ENCODE assay signal across 10 cellular contexts in the genomic region with DNA sequence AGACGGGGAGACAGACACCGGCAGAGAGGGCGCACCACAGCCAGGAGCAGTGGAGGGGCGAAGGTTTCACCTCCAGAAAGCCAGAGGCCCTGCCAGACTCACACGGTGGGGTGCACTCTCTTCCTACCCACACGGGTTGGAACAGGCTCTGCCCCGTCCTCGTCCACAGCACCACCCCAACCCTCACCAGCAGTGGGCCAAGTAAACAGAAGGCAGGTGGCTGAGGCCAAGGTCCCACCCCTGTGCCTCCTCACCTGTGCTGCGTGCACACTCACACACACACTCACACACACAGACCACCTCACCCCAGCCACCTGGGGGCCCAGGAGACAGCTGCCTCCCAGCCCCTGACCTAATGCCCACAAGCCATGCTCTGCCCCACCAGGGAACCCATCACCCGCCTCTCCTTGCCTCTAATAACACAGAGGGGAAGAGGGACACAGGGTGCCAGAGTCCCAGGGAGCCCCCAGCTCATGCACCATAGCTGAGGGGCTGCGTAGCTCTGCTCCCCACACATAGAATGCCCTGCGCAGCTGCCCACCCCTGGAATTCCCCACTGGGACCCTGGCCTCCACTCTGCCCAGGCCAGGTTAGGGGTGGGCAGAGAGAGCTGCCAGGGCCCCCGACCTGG. TPM values are rescaled to one million over a fixed set of nuclear protein-coding genes. Genes with fewer than 3 reads are reported as not detected.
DNase-seq lines count a peak whose midpoint lies in the region; ATAC-seq and TF ChIP-seq lines count a peak whose summit lies in the region.
"Had no signal": no experiment of that assay in that cellular context is flagged by ENCODE, and none has a peak within 500 bp of the region (broad histone marks: within the 10 kb centered on the region; RNA-seq: fewer than 3 reads in every experiment).

No MANE protein-coding gene starts in this region.

- no peaks in the 10 kb centered on the region for H3K27me3 ChIP-seq in esophagus muscularis mucosa
- no peaks in the 10 kb centered on the region for H3K27me3 ChIP-seq in osteoblast (ENCODE audit: insufficient read depth, low read length)

- peaks cover 4% of the 10 kb centered on the region for H3K36me3 Mint-ChIP-seq in stimulated activated naive CD8-positive, alpha-beta T cell treated with anti-CD3 and anti-CD28 coated beads, Interleukin-15, Interleukin-2, amounts not matched to agents 100 ng/mL and 50 ng/mL, for 24 hours (ENCODE audit: low read depth)

- H3K79me2 ChIP-seq in osteoblast (ENCODE audit: insufficient read depth, low read length) = peaks cover 85% of the 10 kb centered on the region

- WGBS in esophagus muscularis mucosa = 53% methylated on average over 9 of the region's 13 CpGs

- TF ChIP-seq EP300 in esophagus muscularis mucosa (IDR thresholded peaks at IDR 0.05) = no peak

- no peaks in the 10 kb centered on the region for H3K9me3 ChIP-seq in esophagus muscularis mucosa
- no peaks in the 10 kb centered on the region for H3K9me3 ChIP-seq in osteoblast (ENCODE audit: low read depth, low read length)

- H4K20me1 ChIP-seq in osteoblast (ENCODE audit: insufficient read depth, low read length) = peaks cover 48% of the 10 kb centered on the region

- H3K27me3 Mint-ChIP-seq in stimulated activated naive CD8-positive, alpha-beta T cell treated with anti-CD3 and anti-CD28 coated beads, Interleukin-15, Interleukin-2, amounts not matched to agents 100 ng/mL and 50 ng/mL, for 24 hours = no peaks in the 10 kb centered on the region

- no peak overlapping the region for H3K4me3 Mint-ChIP-seq in stimulated activated naive CD8-positive, alpha-beta T cell treated with anti-CD3 and anti-CD28 coated beads, Interleukin-15, Interleukin-2, amounts not matched to agents 100 ng/mL and 50 ng/mL, for 24 hours

- TF ChIP-seq CTCF in esophagus muscularis mucosa (IDR thresholded peaks at IDR 0.05) (no peak), osteoblast (IDR thresholded peaks at IDR 0.05; ENCODE audit: extremely low read depth, low read depth, low read length) (no peak)

- peak overlapping the region; percentile 52 for H3K27ac Mint-ChIP-seq in stimulated activated naive CD8-positive, alpha-beta T cell treated with anti-CD3 and anti-CD28 coated beads, Interleukin-15, Interleukin-2, amounts not matched to agents 100 ng/mL and 50 ng/mL, for 24 hours

- H3K27ac ChIP-seq in esophagus muscularis mucosa (replicated peaks in 1 of 4) (peak overlapping the region; percentile 93 to 98 (median 96)), osteoblast (ENCODE audit: low read depth, low read length) (peak overlapping the region; percentile 63)

- no peak for ATAC-seq in stimulated activated naive CD8-positive, alpha-beta T cell treated with anti-CD3 and anti-CD28 coated beads, Interleukin-15, Interleukin-2, amounts not matched to agents 100 U/mL and 50 U/mL, for 24 hours
- ATAC-seq in GM18868 (IDR thresholded peaks at IDR 0.05; ENCODE audit: unreplicated experiment) = no peak
- no peak for ATAC-seq in HG03095 (IDR thresholded peaks at IDR 0.05; ENCODE audit: unreplicated experiment)

- intact Hi-C loops in esophagus muscularis mucosa (cut with DNase I) = no loop called here

- peak overlapping the region; percentile 37 to 50 (median 40) for H3K4me3 ChIP-seq in esophagus muscularis mucosa
- no peak overlapping the region for H3K4me3 ChIP-seq in osteoblast (ENCODE audit: insufficient read depth, low read length)

- H3K4me2 ChIP-seq in osteoblast (ENCODE audit: insufficient read depth, low read length) = peak overlapping the region; percentile 66

- no peaks in the 10 kb centered on the region for H3K9me3 Mint-ChIP-seq in stimulated activated naive CD8-positive, alpha-beta T cell treated with anti-CD3 and anti-CD28 coated beads, Interleukin-15, Interleukin-2, amounts not matched to agents 100 ng/mL and 50 ng/mL, for 24 hours

- no peak overlapping the region for H2AFZ ChIP-seq in osteoblast (ENCODE audit: low read length)

- no peak for TF ChIP-seq POLR2A in esophagus muscularis mucosa (IDR thresholded peaks at IDR 0.05; ENCODE audit: low read depth)

- H3K4me1 Mint-ChIP-seq in stimulated activated naive CD8-positive, alpha-beta T cell treated with anti-CD3 and anti-CD28 coated beads, Interleukin-15, Interleukin-2, amounts not matched to agents 100 ng/mL and 50 ng/mL, for 24 hours (ENCODE audit: low read depth) = peaks cover 41% of the 10 kb centered on the region

- H3K36me3 ChIP-seq in esophagus muscularis mucosa (no peaks in the 10 kb centered on the region), osteoblast (ENCODE audit: insufficient read depth, low read length) (no peaks in the 10 kb centered on the region)

- peaks cover 78 to 82% (median 80%) of the 10 kb centered on the region in 4 donors for H3K4me1 ChIP-seq in esophagus muscularis mucosa
- peaks cover 44% of the 10 kb centered on the region for H3K4me1 ChIP-seq in osteoblast (ENCODE audit: insufficient read depth, low read length)

- no peak for DNase-seq in stimulated activated naive CD8-positive, alpha-beta T cell treated with anti-CD3 and anti-CD28 coated beads, Interleukin-15, Interleukin-2, amounts not matched to agents 100 U/mL and 50 U/mL, for 24 hours
- DNase-seq in esophagus muscularis mucosa (ENCODE audit: extremely low spot score) = no peak
- peak; percentile 82 for DNase-seq in osteoblast (ENCODE audit: insufficient read length, low spot score, missing footprints)
- no peak for DNase-seq in activated T-cell treated with anti-CD3 and anti-CD28 coated beads, Interleukin-2, amount 50 U/mL, for 48 hours
- no peak for DNase-seq in NCI-H187 (lab: John Stamatoyannopoulos, UW)
- DNase-seq: GOT3; stimulated activated CD4-positive, alpha-beta T cell treated with anti-CD3 and anti-CD28 coated beads, Interleukin-1b, Interleukin-23, amount 100 ng/mL, for 48 hours had no signal

RNA-seq across cellular contexts. Expression of a gene that starts 3.1 kb away (rescaled TPM):
- 100 to 1,000 TPM; 154 to 287 (median 221) TPM for total RNA-seq in esophagus muscularis mucosa
- 84.3 and 86.9 TPM in 2 replicates for total RNA-seq in osteoblast

RNA-seq across cellular contexts. Expression of a gene that starts 5.7 kb away (rescaled TPM):
- total RNA-seq in esophagus muscularis mucosa (not detected), osteoblast (0.72 and 1.2 TPM in 2 replicates)

RNA-seq across cellular contexts. Expression of a gene that starts 31.4 kb away (rescaled TPM):
- total RNA-seq in esophagus muscularis mucosa (10 to 100 TPM; 30.6 to 47.6 (median 39.6) TPM), osteoblast (21.2 and 22.4 TPM in 2 replicates)
